ENCODE assay signal across 8 cellular contexts in the genomic region with DNA sequence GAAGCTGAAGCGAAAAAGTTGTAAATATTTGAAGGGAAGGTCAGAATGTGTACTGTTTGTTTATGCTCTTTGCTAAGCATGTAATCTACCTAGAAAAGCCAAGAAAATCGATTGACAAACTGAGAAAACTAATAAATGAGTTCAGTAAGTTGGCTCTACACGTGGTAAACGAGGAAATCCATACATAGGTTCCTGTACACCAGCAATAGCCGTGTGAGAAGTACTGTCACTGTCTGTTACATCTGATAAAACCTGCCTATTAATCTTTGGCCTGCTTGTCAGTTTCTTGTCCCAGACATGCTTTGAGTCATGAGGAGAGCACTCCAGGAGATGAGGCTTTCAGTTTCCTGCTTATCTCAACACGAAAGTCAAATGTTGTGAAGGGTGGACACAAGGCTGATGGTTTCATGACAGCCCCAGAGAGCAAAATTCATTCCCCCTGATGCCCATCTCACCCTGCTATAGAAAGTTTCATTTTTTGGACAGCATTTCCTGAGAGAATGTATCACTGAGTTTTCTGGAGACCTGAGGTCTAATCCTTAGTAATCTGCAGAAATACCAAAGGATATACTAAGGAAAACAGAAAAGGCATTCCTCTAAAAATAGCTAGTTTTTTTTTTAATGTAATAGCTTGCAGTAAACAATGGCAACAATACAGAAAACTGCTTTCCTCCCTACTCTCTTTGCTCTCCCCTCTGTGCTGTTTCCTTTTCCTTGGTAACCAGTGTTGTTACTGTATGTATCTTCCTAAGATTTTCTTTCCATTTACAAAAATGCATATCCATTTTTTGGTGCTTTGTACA. TPM values are rescaled to one million over a fixed set of nuclear protein-coding genes. Genes with fewer than 3 reads are reported as not detected.
DNase-seq lines count a peak whose midpoint lies in the region; ATAC-seq, FAIRE-seq and TF ChIP-seq lines count a peak whose summit lies in the region.

No MANE protein-coding gene starts in this region.

- H3K4me1 ChIP-seq in right atrium auricular region, result peaks cover 0 to 26% of the 10 kb centered on the region in 2 donors
- H3K4me1 ChIP-seq in transverse colon, result peaks cover 4 to 39% (median 24%) of the 10 kb centered on the region in 4 donors

- H3K27ac ChIP-seq in right atrium auricular region (peak overlapping the region in 1 of 2 donors; percentile 28), transverse colon (peak overlapping the region; percentile 21 to 41 (median 32))

- H3K9me3 ChIP-seq in right atrium auricular region (no peaks in the 10 kb centered on the region), transverse colon (no peaks in the 10 kb centered on the region)

- H3K36me3 ChIP-seq in right atrium auricular region (no peaks in the 10 kb centered on the region), transverse colon (no peaks in the 10 kb centered on the region)

- peak; percentile 57 for FAIRE-seq in endometrium (lab: Jason Lieb, UNC)

- in situ Hi-C loops in transverse colon (cut with MboI; ENCODE audit: low pct_ligation_motif_present in 1 of 4, low pct_unique_long_range_greater_than_20kb in 1 of 4, low sequenced_read_pairs in 3 of 4), result no loop called here

- no peak overlapping the region for H3K4me3 ChIP-seq in right atrium auricular region
- H3K4me3 ChIP-seq in transverse colon, result no peak overlapping the region

- DNase-seq in Right ventricle myocardium superior (no peak), right atrium auricular region (ENCODE audit: low spot score) (no peak), transverse colon (no peak), AML-193 (lab: John Stamatoyannopoulos, UW) (no peak), DMS114 treated with DMSO at 0.1 percent for 48 hours (lab: John Stamatoyannopoulos, UW; ENCODE audit: unreplicated experiment) (no peak)
- no peak for DNase-seq in activated CD4-positive, alpha-beta T cell treated with anti-CD3 and anti-CD28 coated beads, Interleukin-2, amount 50 U/mL, for 1 hour

- TF ChIP-seq POLR2A in transverse colon (IDR thresholded peaks at IDR 0.05), result no peak

- WGBS in transverse colon (ENCODE audit: low coverage in 1 of 2), 2 donors, result 33 to 36% methylated on average over 6 of the region's 6 CpGs

- TF ChIP-seq CTCF in right atrium auricular region (IDR thresholded peaks at IDR 0.05) (no peak), transverse colon (IDR thresholded peaks at IDR 0.05) (no peak)

- TF ChIP-seq EP300 in transverse colon (IDR thresholded peaks at IDR 0.05; ENCODE audit: low read depth), result no peak

- no peaks in the 10 kb centered on the region for H3K27me3 ChIP-seq in right atrium auricular region
- H3K27me3 ChIP-seq in transverse colon, result no peaks in the 10 kb centered on the region

- peak; percentile 17 for ATAC-seq in Right ventricle myocardium superior (ENCODE audit: poor library complexity)
- ATAC-seq in HG03565 (IDR thresholded peaks at IDR 0.05; ENCODE audit: unreplicated experiment), result peak; percentile 72

- intact Hi-C loops in Right ventricle myocardium superior (cut with DNase I), result no loop called here
- intact Hi-C loops in transverse colon (cut with DNase I; ENCODE audit: low total_unique reads), result no loop called here

RNA-seq across cellular contexts. Expression of a gene that starts 18.8 kb away (rescaled TPM):
- total RNA-seq in Right ventricle myocardium superior, result 50.2 TPM
- total RNA-seq in right atrium auricular region, result 10 to 100 TPM; 28.6 to 41.2 TPM
- total RNA-seq in transverse colon, result 10 to 100 TPM; 29.3 to 45.2 (median 38.0) TPM
